8 cellular contexts compared by ENCODE assay signal in the genomic region with DNA sequence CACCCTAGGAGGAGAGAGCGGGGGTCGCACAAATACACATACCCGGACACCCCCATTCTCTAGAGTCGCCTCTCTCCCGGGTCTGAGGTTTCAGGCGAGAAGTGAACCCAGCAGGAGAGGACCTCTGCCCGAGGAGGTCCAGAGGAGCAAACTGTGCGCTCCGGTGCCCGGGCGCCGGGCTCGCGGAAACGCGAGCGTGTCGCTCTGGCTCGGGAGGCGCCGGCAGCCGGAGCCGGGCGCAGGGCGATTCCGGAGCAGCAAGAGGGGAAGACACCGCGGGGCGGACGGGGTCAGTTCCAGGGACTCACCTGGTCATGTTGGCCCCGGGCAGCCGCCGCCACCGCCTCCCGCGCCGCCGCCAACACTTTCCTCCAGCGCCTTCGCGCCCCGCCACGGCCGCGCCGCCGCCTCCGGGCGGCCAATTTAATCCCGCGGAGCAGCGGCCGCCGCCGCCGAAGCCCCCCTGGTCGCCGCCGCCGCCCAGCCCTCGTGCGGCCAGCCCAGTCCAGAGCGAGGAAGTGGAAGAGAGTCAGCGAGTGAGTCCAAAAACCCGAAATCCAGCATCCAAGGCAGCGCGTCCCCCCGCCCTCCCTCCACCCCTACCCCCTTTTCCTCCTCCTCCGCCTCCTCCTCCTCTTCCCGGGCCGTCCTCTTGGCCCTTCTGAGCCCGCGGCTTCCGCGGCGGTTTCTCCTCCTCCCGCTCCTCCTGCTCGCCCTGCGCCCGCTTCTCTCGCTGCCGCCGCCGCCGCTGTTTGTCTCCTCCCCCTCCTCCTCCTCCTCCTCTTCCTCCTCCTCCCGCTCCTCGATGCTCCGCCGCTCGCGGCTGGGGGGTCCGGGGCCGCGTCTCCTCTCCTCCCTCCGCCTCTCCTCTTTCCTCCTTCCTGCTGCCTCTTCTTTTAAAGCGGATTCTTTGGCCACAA.
DNase-seq lines count a peak whose midpoint lies in the region; ATAC-seq, FAIRE-seq and TF ChIP-seq lines count a peak whose summit lies in the region.

No MANE protein-coding gene starts in this region.

- intact Hi-C loops in sciatic nerve (cut with DNase I), result no loop called here

- FAIRE-seq in GM12891 (lab: Jason Lieb, UNC), result no peak

- TF ChIP-seq CTCF in brain (conservative IDR thresholded peaks at IDR 0.05), result peak in 1 of 2 experiments; percentile 41

- peak; percentile 94 for ATAC-seq in sciatic nerve

- no peaks in the 10 kb centered on the region for H3K36me3 Mint-ChIP-seq in brain

- DNase-seq in NCI-H2029 treated with DMSO at 0.1 percent for 48 hours (lab: John Stamatoyannopoulos, UW) (peak; percentile 6), NCI-H2029 (lab: John Stamatoyannopoulos, UW) (no peak), NCI-H2171 (lab: John Stamatoyannopoulos, UW) (peak; percentile 30), iPS-NIHi11 (ENCODE audit: low spot score) (peak; percentile 62), sciatic nerve (ENCODE audit: low spot score) (peak; percentile 78), SW 1271 (lab: John Stamatoyannopoulos, UW) (no peak), GM12891 (ENCODE audit: insufficient read length, low spot score) (no peak)

- peaks cover 73% of the 10 kb centered on the region for H3K4me1 Mint-ChIP-seq in brain

- H3K27me3 Mint-ChIP-seq in brain, result peaks cover 14% of the 10 kb centered on the region

- H3K27ac Mint-ChIP-seq in brain, result peak overlapping the region; percentile 85 to 99 (median 96)

- TF ChIP-seq POLR2A in GM12891 (IDR thresholded peaks at IDR 0.05; ENCODE audit: low read depth, low read length), result no peak

- H3K9me3 Mint-ChIP-seq in brain, result peaks cover 0 to 4% (median 0%) of the 10 kb centered on the region in 5 experiments

- H3K4me3 Mint-ChIP-seq in brain, result peak overlapping the region; percentile 89 to 97 (median 96)

TF ChIP-seq in GM12891, 5 proteins besides CTCF, POLR2A, EP300 and RAD21:
- TF ChIP-seq TAF1 (IDR thresholded peaks at IDR 0.05; ENCODE audit: low read depth, low read length), result no peak
- no peak for TF ChIP-seq POU2F2 (IDR thresholded peaks at IDR 0.05; ENCODE audit: low read depth, low read length)
- TF ChIP-seq PAX5 (IDR thresholded peaks at IDR 0.05; ENCODE audit: insufficient read depth, low read length, severe bottlenecking), result no peak
- TF ChIP-seq POLR2AphosphoS5 (IDR thresholded peaks at IDR 0.05; ENCODE audit: low read depth, low read length), result no peak
- TF ChIP-seq SPI1 (IDR thresholded peaks at IDR 0.05; ENCODE audit: low read depth, low read length), result no peak

Comparison
In these comparisons a context has a peak if more than half of its experiments do, and no peak if none do; other contexts are left out.
1. DNase-seq: peak in NCI-H2029 treated with DMSO at 0.1 percent for 48 hours (single experiment), NCI-H2171 (single experiment), iPS-NIHi11 (single experiment) and sciatic nerve (single experiment); none in NCI-H2029 (single experiment), SW 1271 (0 of 2) and GM12891 (single experiment).